In genomic region chr1:231966983-231967382, GRCh38 we compare ENCODE assay signal across 25 cellular contexts.
DNase-seq lines count a peak whose midpoint lies in the region; ATAC-seq and TF ChIP-seq lines count a peak whose summit lies in the region.
"Had no signal": no experiment of that assay in that cellular context is flagged by ENCODE, and none has a peak within 500 bp of the region (broad histone marks: within the 10 kb centered on the region; RNA-seq: fewer than 3 reads in every experiment).

No MANE protein-coding gene starts in this region.

- H3K4me3 Mint-ChIP-seq in H9 = no peak overlapping the region
- H3K4me3 Mint-ChIP-seq in neural crest cell = no peak overlapping the region
- H3K4me3 Mint-ChIP-seq: B cell; CD4-positive, alpha-beta T cell; HFFc6 had no signal

- peaks cover 7 to 14% of the 10 kb centered on the region in 2 experiments for H3K4me1 Mint-ChIP-seq in H9
- H3K4me1 Mint-ChIP-seq in neural crest cell = peaks cover 19% of the 10 kb centered on the region
- H3K4me1 Mint-ChIP-seq: B cell had no signal

- H3K36me3 Mint-ChIP-seq in H9 (ENCODE audit: insufficient read depth in 1 of 3, low read depth in 3 of 3) = no peaks in the 10 kb centered on the region; a peak in 1 of 7 replicates
- peaks cover 9% of the 10 kb centered on the region for H3K36me3 Mint-ChIP-seq in neural crest cell (ENCODE audit: low read depth)

- H2BK120ac ChIP-seq in H9 (ENCODE audit: low read depth, low read length, poor library complexity, severe bottlenecking) = no peak overlapping the region

- H3K9me3 ChIP-seq in H9 (ENCODE audit: control insufficient read depth, low read depth, low read length) (no peaks in the 10 kb centered on the region), WERI-Rb-1 (ENCODE audit: severe bottlenecking) (no peaks in the 10 kb centered on the region), right cardiac atrium (ENCODE audit: control insufficient read depth, low read length) (no peaks in the 10 kb centered on the region)
- H3K9me3 ChIP-seq: Caco-2 had no signal

- H2AFZ ChIP-seq in H9 (ENCODE audit: low read length) = no peak overlapping the region
- H2AFZ ChIP-seq: PC-9 had no signal

- H3K4me2 ChIP-seq in H9 (ENCODE audit: insufficient read depth, insufficient read length, low read length) = no peak overlapping the region
- H3K4me2 ChIP-seq: PC-9 had no signal

- H3K23ac ChIP-seq in H9 (ENCODE audit: insufficient read length, low read depth, low read length) = no peak overlapping the region

- intact Hi-C loops in right cardiac atrium (cut with DNase I) = no loop called here

- no peaks in the 10 kb centered on the region for H3K79me2 ChIP-seq in H9 (ENCODE audit: insufficient read depth, low read length)

- H3T11ph ChIP-seq in H9 (ENCODE audit: low read length) = no peak overlapping the region

- H4K8ac ChIP-seq in H9 (replicated peaks; ENCODE audit: insufficient read length, low read depth, low read length) = no peak overlapping the region

- no peaks in the 10 kb centered on the region for H4K20me1 ChIP-seq in H9 (ENCODE audit: control insufficient read depth, insufficient read depth, insufficient read length)

- no peak overlapping the region for H2BK20ac ChIP-seq in H9 (ENCODE audit: low read depth, low read length, poor library complexity, severe bottlenecking)

- peak; percentile 55 for TF ChIP-seq CTCF in H9 (conservative IDR thresholded peaks at IDR 0.05)
- TF ChIP-seq CTCF in WERI-Rb-1 (IDR thresholded peaks at IDR 0.05; ENCODE audit: low read depth, low read length) = peak; percentile 54
- TF ChIP-seq CTCF in neural crest cell (conservative IDR thresholded peaks at IDR 0.05) = peak; percentile 15

- H3K14ac ChIP-seq in H9 (ENCODE audit: insufficient read depth, low read length) = no peak overlapping the region

- no peaks in the 10 kb centered on the region; a peak in 2 of 5 replicates for H3K9me3 Mint-ChIP-seq in H9
- no peaks in the 10 kb centered on the region for H3K9me3 Mint-ChIP-seq in neural crest cell
- H3K9me3 Mint-ChIP-seq: CD4-positive, alpha-beta T cell had no signal

- no peak overlapping the region for H2BK12ac ChIP-seq in H9 (ENCODE audit: insufficient read length, low read depth, low read length)

- no peak overlapping the region for H3K56ac ChIP-seq in H9 (ENCODE audit: insufficient read length, low read depth, low read length)

- no peaks in the 10 kb centered on the region for H3K27me3 ChIP-seq in H9 (ENCODE audit: insufficient read depth, low read length)
- no peaks in the 10 kb centered on the region for H3K27me3 ChIP-seq in WERI-Rb-1 (ENCODE audit: insufficient read depth, low read depth, severe bottlenecking)
- H3K27me3 ChIP-seq in right cardiac atrium (ENCODE audit: control insufficient read depth, insufficient read depth) = no peaks in the 10 kb centered on the region

- H2AK5ac ChIP-seq in H9 (ENCODE audit: insufficient read length, low read length) = no peak overlapping the region

- H3K4me1 ChIP-seq in H9 (ENCODE audit: insufficient read depth, low read length) (peaks cover 2% of the 10 kb centered on the region; the same call in 1 of the 2 replicates), right cardiac atrium (ENCODE audit: control insufficient read depth, insufficient read depth, low read length) (no peaks in the 10 kb centered on the region)
- H3K4me1 ChIP-seq: Caco-2 had no signal

- no peak for ATAC-seq in GM19395 (IDR thresholded peaks at IDR 0.05; ENCODE audit: unreplicated experiment)
- ATAC-seq in right cardiac atrium = no peak
- no peak for ATAC-seq in HG02610 (IDR thresholded peaks at IDR 0.05; ENCODE audit: unreplicated experiment)
- ATAC-seq: GM12878 had no signal

- H3K27me3 Mint-ChIP-seq in H9 (ENCODE audit: low read depth) (peaks cover 5% of the 10 kb centered on the region), neural crest cell (ENCODE audit: low read depth) (no peaks in the 10 kb centered on the region)
- H3K27me3 Mint-ChIP-seq: B cell; CD4-positive, alpha-beta T cell had no signal

- no peak overlapping the region for H3K4ac ChIP-seq in H9 (ENCODE audit: low read depth, low read length)

- WGBS in H9 (ENCODE audit: extremely low coverage, insufficient read length, low lambda C conversion rate) = no CpG with 5 or more reads among the region's 2 CpGs
- 95% methylated on average over 2 of the region's 2 CpGs for WGBS in right cardiac atrium

- no peak overlapping the region for H3K27ac Mint-ChIP-seq in H9
- no peak overlapping the region for H3K27ac Mint-ChIP-seq in neural crest cell (ENCODE audit: unreplicated experiment)
- H3K27ac Mint-ChIP-seq: B cell; CD4-positive, alpha-beta T cell; HFFc6 had no signal

- no peak overlapping the region for H3K18ac ChIP-seq in H9 (ENCODE audit: insufficient read length, low read depth, low read length)

- H3K23me2 ChIP-seq in H9 (ENCODE audit: insufficient read length, low read depth, low read length, poor library complexity, severe bottlenecking) = no peaks in the 10 kb centered on the region

- DNase-seq in DMS53 (lab: John Stamatoyannopoulos, UW) (peak; percentile 57), DMS53 treated with DMSO at 0.1 percent for 48 hours (lab: John Stamatoyannopoulos, UW; ENCODE audit: unreplicated experiment) (no peak), H9 (no peak), WERI-Rb-1 (no peak), neural crest cell (ENCODE audit: low read depth, low spot score) (no peak), right cardiac atrium (no peak)
- DNase-seq: CD4-positive, alpha-beta T cell; DMS153; EL; GOT3; HFFc6; Kasumi-1; NCI-H187 treated with DMSO at 0.1 percent for 48 hours; NCI-H2227 treated with DMSO at 0.1 percent for 48 hours; NCI-H524; NCI-H82; PC-9; SIG-M5 had no signal

- H4K5ac ChIP-seq in H9 (ENCODE audit: insufficient read length, low read depth, low read length) = no peak overlapping the region

- no peaks in the 10 kb centered on the region for H3K79me1 ChIP-seq in H9 (ENCODE audit: insufficient read depth, low read depth, low read length, poor library complexity, severe bottlenecking)

- H3K36me3 ChIP-seq in WERI-Rb-1 = no peaks in the 10 kb centered on the region

- no peak overlapping the region for H2BK15ac ChIP-seq in H9 (ENCODE audit: low read depth, low read length)

- H3K9ac ChIP-seq in H9 (ENCODE audit: extremely low read depth, insufficient read length, low read length) = no peak overlapping the region

- no peak overlapping the region for H4K91ac ChIP-seq in H9 (ENCODE audit: insufficient read length, low read depth, low read length)

- H3K4me3 ChIP-seq in WERI-Rb-1 (ENCODE audit: low read depth, low read length) (no peak overlapping the region), right cardiac atrium (ENCODE audit: low read length) (no peak overlapping the region)
- H3K4me3 ChIP-seq: GM12878, PC-9 had no signal

- H3K27ac ChIP-seq in H9 (ENCODE audit: insufficient read length, low read depth, low read length) = no peak overlapping the region
- no peak overlapping the region for H3K27ac ChIP-seq in WERI-Rb-1
- H3K27ac ChIP-seq in right cardiac atrium (ENCODE audit: low read length) = no peak overlapping the region
- H3K27ac ChIP-seq: HL-60, PC-9, RWPE1 had no signal

- H2BK5ac ChIP-seq in H9 (ENCODE audit: insufficient read length, low read length) = no peak overlapping the region
